In genomic region chr2:130391872-130392670, GRCh38 we compare ENCODE assay signal across 8 cellular contexts. TPM values are rescaled to one million over a fixed set of nuclear protein-coding genes. Genes with fewer than 3 reads are reported as not detected.
DNase-seq lines count a peak whose midpoint lies in the region; ATAC-seq, FAIRE-seq and TF ChIP-seq lines count a peak whose summit lies in the region.

No MANE protein-coding gene starts in this region.

- peak overlapping the region; percentile 79 for H3K4me3 Mint-ChIP-seq in WTC11

- peak overlapping the region; percentile 78 for H3K4me2 ChIP-seq in A549

- H3K4me1 Mint-ChIP-seq in WTC11, result peaks cover 25% of the 10 kb centered on the region

- H3K4me1 ChIP-seq in A549, result peaks cover 16% of the 10 kb centered on the region

- intact Hi-C loops in posterior vena cava (cut with DNase I), result loop anchor here in 1 of 2 donors (1.0 kb wide), 1 partner anchor 23 kb away; no protein-coding TSS in a partner anchor

- no peaks in the 10 kb centered on the region for H3K36me3 ChIP-seq in H7 (replicated peaks; ENCODE audit: control insufficient read depth, insufficient read depth, low read length)

- TF ChIP-seq EP300 in A549 (IDR thresholded peaks at IDR 0.05), result no peak

- CTCF ChIA-PET in A549 (lab: Yijun Ruan, JAX) (no interaction called here), WTC11 (lab: Charles Lee) (interaction anchor here (1.9 kb wide), 1 partner anchor 19 kb away, joined by 6 read pairs; no protein-coding TSS in a partner anchor)

- no peak for TF ChIP-seq POLR2A in A549 (IDR thresholded peaks at IDR 0.05; ENCODE audit: low read length)

- H3K27me3 Mint-ChIP-seq in WTC11 (ENCODE audit: low read depth), result peaks cover 21% of the 10 kb centered on the region

- peaks cover 5% of the 10 kb centered on the region; the same call in 1 of the 2 replicates for H3K27me3 ChIP-seq in H7 (ENCODE audit: control insufficient read depth, insufficient read depth, low read length)

- POLR2A ChIA-PET in A549 (lab: Yijun Ruan, JAX), result no interaction called here
- POLR2A ChIA-PET in WTC11 (lab: Charles Lee), result no interaction called here

- no peak overlapping the region for H3K27ac Mint-ChIP-seq in WTC11

- H3K36me3 Mint-ChIP-seq in WTC11, result no peaks in the 10 kb centered on the region

- TF ChIP-seq CTCF in A549 (IDR thresholded peaks at IDR 0.05) (peak; percentile 5; the same call in 1 of the 3 replicates), WTC11 (IDR thresholded peaks at IDR 0.05) (no peak)

- no peaks in the 10 kb centered on the region for H3K9me3 ChIP-seq in A549

- H3K27ac ChIP-seq in A549, result peak overlapping the region; percentile 63 to 92

- H3K9me3 Mint-ChIP-seq in WTC11, result peaks cover 3% of the 10 kb centered on the region; the same call in 1 of the 2 replicates

- peak overlapping the region; percentile 56 for H3K4me3 ChIP-seq in A549
- peak overlapping the region; percentile 63 for H3K4me3 ChIP-seq in H7 (ENCODE audit: insufficient read depth, low read depth, low read length)

- no peak for DNase-seq in A549 (ENCODE audit: low read depth in 1 of 2, low spot score in 1 of 2)
- no peak for DNase-seq in H7
- DNase-seq in WTC11 (ENCODE audit: low spot score), result no peak
- peak; percentile 48 for DNase-seq in globus pallidus (ENCODE audit: low spot score)
- peak; percentile 81 for DNase-seq in posterior vena cava (ENCODE audit: low spot score)
- DNase-seq in NCI-H2107 (lab: John Stamatoyannopoulos, UW), result no peak
- no peak for DNase-seq in cerebellar cortex (ENCODE audit: low spot score)

- no peak; a peak in 1 of 5 replicates for TF ChIP-seq RAD21 in A549 (conservative IDR thresholded peaks at IDR 0.05 in 1 of 2, IDR thresholded peaks at IDR 0.05 in 1 of 2)

- FAIRE-seq in A549 (lab: Jason Lieb, UNC), result no peak

- ATAC-seq in A549 (peak; percentile 67 to 71), WTC11 (no peak), GM21423 (IDR thresholded peaks at IDR 0.05; ENCODE audit: unreplicated experiment) (no peak)

- 28% methylated on average over 17 of the region's 17 CpGs for WGBS in A549 (ENCODE audit: missing lambda C conversion rate)

TF ChIP-seq in A549, 52 proteins besides CTCF, POLR2A, EP300 and RAD21:
- TF ChIP-seq REST (IDR thresholded peaks at IDR 0.05), result no peak
- 0 out of 3 replicates have a peak, but pooled peaks have one; percentile 7 for TF ChIP-seq BCL3 (IDR thresholded peaks at IDR 0.05)

TF ChIP-seq in WTC11, 78 proteins besides CTCF, POLR2A, EP300 and RAD21:
- TF ChIP-seq ATF1 (CRISPR knock-in tag; IDR thresholded peaks at IDR 0.05), result no peak
- 0 out of 2 replicates have a peak, but pooled peaks have one; percentile 22 for TF ChIP-seq ZNF423 (CRISPR knock-in tag; IDR thresholded peaks at IDR 0.05)

RNA-seq across cellular contexts. Expression of gene PTPN18, which starts 36.2 kb away (rescaled TPM):
- 20.4 and 23.7 TPM in 2 replicates for polyA plus RNA-seq in A549 (2011; rRNA removed)
- polyA plus RNA-seq in A549 (2012; cell fraction: cytosol; rRNA removed), result 25.9 and 31.9 TPM in 2 replicates
- 106 and 111 TPM in 2 replicates for polyA plus RNA-seq in A549 (2012; cell fraction: nucleus; rRNA removed)
- polyA plus RNA-seq in A549 (2017; fragmentation: RNase III; extraction: RNeasy Plus Mini Kit Qiagen cat#74134 plus additional on column Dnase treatment), result 19.6 to 23.1 TPM (median 20.5 TPM) in 3 replicates
- polyA minus RNA-seq in A549 (2011; rRNA and poly(A)+ RNA removed), result 38.5 and 41.2 TPM in 2 replicates
- total RNA-seq in H7 (2014; rRNA removed; shearing (Covaris generic)), result 9.6 and 11.9 TPM in 2 replicates
- total RNA-seq in WTC11 (2021), result 15.7 to 21.8 TPM (median 21.0 TPM) in 3 replicates
- total RNA-seq in posterior vena cava, result 10 to 100 TPM; 33.6 to 58.7 TPM

RNA-seq across cellular contexts. Expression of gene IMP4, which starts 49.4 kb away (rescaled TPM):
- polyA plus RNA-seq in A549 (2011; rRNA removed) (113 and 118 TPM in 2 replicates), A549 (2017; fragmentation: RNase III; extraction: RNeasy Plus Mini Kit Qiagen cat#74134 plus additional on column Dnase treatment) (149 to 178 TPM (median 159 TPM) in 3 replicates)
- 471 and 473 TPM in 2 replicates for polyA plus RNA-seq in A549 (2012; cell fraction: cytosol; rRNA removed)
- 569 and 687 TPM in 2 replicates for polyA plus RNA-seq in A549 (2012; cell fraction: nucleus; rRNA removed)
- polyA minus RNA-seq in A549 (2011; rRNA and poly(A)+ RNA removed), result 143 and 144 TPM in 2 replicates
- total RNA-seq in H7 (2014; rRNA removed; shearing (Covaris generic)), result 84.8 and 91.6 TPM in 2 replicates
- total RNA-seq in WTC11 (2021) (80.4 to 89.2 TPM (median 85.2 TPM) in 3 replicates), posterior vena cava (10 to 100 TPM; 48.7 to 60.5 TPM)

Comparison
In these comparisons a context has a peak if more than half of its experiments do, and no peak if none do; other contexts are left out.
1. ATAC-seq: peak in A549 (2 of 2); none in WTC11 (single experiment) and GM21423 (single experiment).
2. DNase-seq: peak in globus pallidus (single experiment) and posterior vena cava (single experiment); none in A549 (0 of 2), H7 (single experiment), WTC11 (single experiment), NCI-H2107 (single experiment) and cerebellar cortex (single experiment).
3. Of the 8 proteins assayed by ChIP-seq in both WTC11 and A549: peak only in WTC11: none; only in A549: CTCF; in both: none; in neither: 7.